10 cellular contexts compared by ENCODE assay signal in the genomic region with DNA sequence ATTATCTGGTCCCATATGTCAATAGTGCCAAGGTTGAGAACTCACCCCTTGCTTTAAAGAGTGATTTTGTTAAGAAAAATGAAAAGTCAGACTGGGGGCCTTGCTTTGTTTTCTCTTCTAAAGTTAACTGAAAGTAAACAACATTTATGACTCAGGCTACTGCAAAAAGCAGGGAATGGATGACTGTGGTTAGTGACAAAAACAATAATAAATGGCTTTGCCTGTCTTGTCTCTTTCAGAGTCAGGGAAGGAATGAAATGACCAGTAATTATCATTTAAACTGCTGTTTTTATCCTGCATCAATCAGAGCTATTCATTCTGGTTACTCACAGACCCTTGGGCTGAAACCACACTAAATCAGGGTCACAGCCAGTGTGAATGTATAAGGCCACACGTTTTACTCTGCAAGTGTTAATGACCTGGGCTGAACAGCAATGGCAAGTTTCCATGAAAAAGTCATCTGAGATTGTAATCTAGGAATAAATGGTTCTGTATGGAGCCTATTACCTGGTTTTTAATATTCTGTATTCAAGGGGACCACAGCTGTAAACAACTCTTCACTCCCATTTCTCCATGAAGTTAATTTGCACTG.
DNase-seq lines count a peak whose midpoint lies in the region; ATAC-seq and TF ChIP-seq lines count a peak whose summit lies in the region.
"Had no signal": no experiment of that assay in that cellular context is flagged by ENCODE, and none has a peak within 500 bp of the region (broad histone marks: within the 10 kb centered on the region; RNA-seq: fewer than 3 reads in every experiment).

No MANE protein-coding gene starts in this region.

- no peak overlapping the region for H3K4me3 ChIP-seq in HEK293 (ENCODE audit: low read depth, low read length)
- H3K4me3 ChIP-seq in RWPE2 (ENCODE audit: severe bottlenecking) = no peak overlapping the region
- no peak overlapping the region for H3K4me3 ChIP-seq in fibroblast of mammary gland (ENCODE audit: control insufficient read depth, low read depth, low read length)
- H3K4me3 ChIP-seq in skeletal muscle satellite cell (ENCODE audit: low read length) = no peak overlapping the region

- DNase-seq in RWPE2 (ENCODE audit: low spot score) (no peak), fibroblast of mammary gland (ENCODE audit: low read depth) (peak; percentile 63), NCI-H1048 (lab: John Stamatoyannopoulos, UW) (no peak)
- DNase-seq in central memory CD4-positive, alpha-beta T cell = no peak
- DNase-seq: DND-41; effector CD8-positive, alpha-beta T cell had no signal

- H3K9ac ChIP-seq in skeletal muscle satellite cell (ENCODE audit: low read depth, low read length) = no peak overlapping the region

- ATAC-seq in RWPE2 (ENCODE audit: low read depth) (peak; percentile 21; the same call in 1 of the 3 replicates), GM21381 (IDR thresholded peaks at IDR 0.05; ENCODE audit: unreplicated experiment) (no peak), HG03280 (IDR thresholded peaks at IDR 0.05; ENCODE audit: unreplicated experiment) (no peak)

- no peaks in the 10 kb centered on the region for H3K27me3 ChIP-seq in RWPE2 (ENCODE audit: insufficient read depth, poor library complexity, severe bottlenecking)
- H3K27me3 ChIP-seq in skeletal muscle satellite cell (ENCODE audit: control insufficient read depth, insufficient read depth, low read length) = no peaks in the 10 kb centered on the region

- CTCF ChIA-PET in HEK293 (lab: Yijun Ruan, JAX) = interaction anchor here (0.7 kb wide), 1 partner anchor 26 kb away, joined by 3 read pairs; no protein-coding TSS in a partner anchor

- H3K27ac ChIP-seq in HEK293 (ENCODE audit: extremely low read depth, low read depth, low read length) (no peak overlapping the region), RWPE2 (ENCODE audit: poor library complexity, severe bottlenecking) (no peak overlapping the region)

- POLR2A ChIA-PET in HEK293 (lab: Yijun Ruan, JAX) = interaction anchor here (0.6 to 1.2 kb wide), 2 partner anchors 36 to 602 kb away, joined by 3 to 4 read pairs; no protein-coding TSS in a partner anchor

- H3K4me1 ChIP-seq in HEK293 (ENCODE audit: control insufficient read depth, insufficient read depth, low read length) = peaks cover 34% of the 10 kb centered on the region
- peaks cover 12% of the 10 kb centered on the region for H3K4me1 ChIP-seq in RWPE2 (ENCODE audit: insufficient read depth, poor library complexity, severe bottlenecking)
- peaks cover 37% of the 10 kb centered on the region for H3K4me1 ChIP-seq in skeletal muscle satellite cell (ENCODE audit: control insufficient read depth, insufficient read depth, low read length)

- peak overlapping the region; percentile 63 for H3K4me2 ChIP-seq in skeletal muscle satellite cell (ENCODE audit: low read length)

- H3K9me3 ChIP-seq in HEK293 (ENCODE audit: control insufficient read depth, insufficient read depth, low read depth, low read length) (no peaks in the 10 kb centered on the region), RWPE2 (ENCODE audit: severe bottlenecking) (no peaks in the 10 kb centered on the region), skeletal muscle satellite cell (replicated peaks; ENCODE audit: low read length) (no peaks in the 10 kb centered on the region)

- no peak for TF ChIP-seq CTCF in HEK293 (tag by site-specific recombination; IDR thresholded peaks at IDR 0.05)
- TF ChIP-seq CTCF in RWPE2 (IDR thresholded peaks at IDR 0.05; ENCODE audit: poor library complexity, severe bottlenecking) = no peak
- no peak for TF ChIP-seq CTCF in fibroblast of mammary gland (conservative IDR thresholded peaks at IDR 0.05; ENCODE audit: control insufficient read depth, insufficient read depth, low read depth, low read length)

- H3K36me3 ChIP-seq in HEK293 (ENCODE audit: control insufficient read depth in 2 of 2, insufficient read depth in 1 of 2, low read length in 2 of 2) (peaks cover 0 to 14% of the 10 kb centered on the region in 2 experiments; a peak in 2 of 3 replicates), RWPE2 (ENCODE audit: low read depth) (no peaks in the 10 kb centered on the region), skeletal muscle satellite cell (ENCODE audit: insufficient read depth, low read length) (peaks cover 5% of the 10 kb centered on the region)

TF ChIP-seq in HEK293, 187 proteins besides CTCF, POLR2A, EP300 and RAD21:
- TF ChIP-seq ZNF221 (tag by site-specific recombination; IDR thresholded peaks at IDR 0.05; ENCODE audit: borderline replicate concordance) (no peak), ZNF571 (tag by site-specific recombination; IDR thresholded peaks at IDR 0.05) (no peak), ZNF776 (tag by site-specific recombination; IDR thresholded peaks at IDR 0.05; ENCODE audit: borderline replicate concordance) (no peak), ZNF629 (tag by site-specific recombination; IDR thresholded peaks at IDR 0.05) (no peak), ZNF169 (tag by site-specific recombination; IDR thresholded peaks at IDR 0.05) (no peak), GLI2 (tag by site-specific recombination; IDR thresholded peaks at IDR 0.05; ENCODE audit: borderline replicate concordance, low read depth) (no peak), ZNF677 (tag by site-specific recombination; IDR thresholded peaks at IDR 0.05) (no peak), ZNF596 (tag by site-specific recombination; IDR thresholded peaks at IDR 0.05) (no peak), MYNN (tag by site-specific recombination; IDR thresholded peaks at IDR 0.05; ENCODE audit: borderline replicate concordance) (no peak), ZNF792 (tag by site-specific recombination; IDR thresholded peaks at IDR 0.05) (no peak), ZBTB7A (tag by site-specific recombination; IDR thresholded peaks at IDR 0.05; ENCODE audit: low read depth) (no peak), ZNF266 (tag by site-specific recombination; IDR thresholded peaks at IDR 0.05; ENCODE audit: low read depth) (peak; percentile 19; the same call in 1 of the 2 replicates), GFI1B (tag by site-specific recombination; IDR thresholded peaks at IDR 0.05) (peak; percentile 55; the same call in 1 of the 2 replicates), ZNF623 (tag by site-specific recombination; IDR thresholded peaks at IDR 0.05) (no peak), OSR2 (tag by site-specific recombination; IDR thresholded peaks at IDR 0.05) (peak; percentile 40; the same call in 1 of the 2 replicates), ZXDB (tag by site-specific recombination; IDR thresholded peaks at IDR 0.05) (no peak), MEIS1 (CRISPR knock-in tag; IDR thresholded peaks at IDR 0.05; ENCODE audit: borderline replicate concordance) (0 out of 2 replicates have a peak, but pooled peaks have one; percentile 10), ZNF112 (tag by site-specific recombination; IDR thresholded peaks at IDR 0.05) (no peak), SP7 (tag by site-specific recombination; IDR thresholded peaks at IDR 0.05) (peak; percentile 93)
- TF ChIP-seq, protein P1, sequence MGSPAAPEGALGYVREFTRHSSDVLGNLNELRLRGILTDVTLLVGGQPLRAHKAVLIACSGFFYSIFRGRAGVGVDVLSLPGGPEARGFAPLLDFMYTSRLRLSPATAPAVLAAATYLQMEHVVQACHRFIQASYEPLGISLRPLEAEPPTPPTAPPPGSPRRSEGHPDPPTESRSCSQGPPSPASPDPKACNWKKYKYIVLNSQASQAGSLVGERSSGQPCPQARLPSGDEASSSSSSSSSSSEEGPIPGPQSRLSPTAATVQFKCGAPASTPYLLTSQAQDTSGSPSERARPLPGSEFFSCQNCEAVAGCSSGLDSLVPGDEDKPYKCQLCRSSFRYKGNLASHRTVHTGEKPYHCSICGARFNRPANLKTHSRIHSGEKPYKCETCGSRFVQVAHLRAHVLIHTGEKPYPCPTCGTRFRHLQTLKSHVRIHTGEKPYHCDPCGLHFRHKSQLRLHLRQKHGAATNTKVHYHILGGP (tag by site-specific recombination; IDR thresholded peaks at IDR 0.05) = peak; percentile 85
- TF ChIP-seq, protein P2, sequence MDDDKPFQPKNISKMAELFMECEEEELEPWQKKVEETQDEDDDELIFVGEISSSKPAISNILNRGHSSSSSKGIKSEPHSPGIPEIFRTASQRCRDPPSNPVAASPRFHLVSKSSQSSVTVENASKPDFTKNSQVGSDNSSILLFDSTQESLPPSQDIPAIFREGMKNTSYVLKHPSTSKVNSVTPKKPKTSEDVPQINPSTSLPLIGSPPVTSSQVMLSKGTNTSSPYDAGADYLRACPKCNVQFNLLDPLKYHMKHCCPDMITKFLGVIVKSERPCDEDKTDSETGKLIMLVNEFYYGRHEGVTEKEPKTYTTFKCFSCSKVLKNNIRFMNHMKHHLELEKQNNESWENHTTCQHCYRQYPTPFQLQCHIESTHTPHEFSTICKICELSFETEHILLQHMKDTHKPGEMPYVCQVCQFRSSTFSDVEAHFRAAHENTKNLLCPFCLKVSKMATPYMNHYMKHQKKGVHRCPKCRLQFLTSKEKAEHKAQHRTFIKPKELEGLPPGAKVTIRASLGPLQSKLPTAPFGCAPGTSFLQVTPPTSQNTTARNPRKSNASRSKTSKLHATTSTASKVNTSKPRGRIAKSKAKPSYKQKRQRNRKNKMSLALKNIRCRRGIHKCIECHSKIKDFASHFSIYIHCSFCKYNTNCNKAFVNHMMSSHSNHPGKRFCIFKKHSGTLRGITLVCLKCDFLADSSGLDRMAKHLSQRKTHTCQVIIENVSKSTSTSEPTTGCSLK (tag by site-specific recombination; IDR thresholded peaks at IDR 0.05) = no peak
